In the genomic region with DNA sequence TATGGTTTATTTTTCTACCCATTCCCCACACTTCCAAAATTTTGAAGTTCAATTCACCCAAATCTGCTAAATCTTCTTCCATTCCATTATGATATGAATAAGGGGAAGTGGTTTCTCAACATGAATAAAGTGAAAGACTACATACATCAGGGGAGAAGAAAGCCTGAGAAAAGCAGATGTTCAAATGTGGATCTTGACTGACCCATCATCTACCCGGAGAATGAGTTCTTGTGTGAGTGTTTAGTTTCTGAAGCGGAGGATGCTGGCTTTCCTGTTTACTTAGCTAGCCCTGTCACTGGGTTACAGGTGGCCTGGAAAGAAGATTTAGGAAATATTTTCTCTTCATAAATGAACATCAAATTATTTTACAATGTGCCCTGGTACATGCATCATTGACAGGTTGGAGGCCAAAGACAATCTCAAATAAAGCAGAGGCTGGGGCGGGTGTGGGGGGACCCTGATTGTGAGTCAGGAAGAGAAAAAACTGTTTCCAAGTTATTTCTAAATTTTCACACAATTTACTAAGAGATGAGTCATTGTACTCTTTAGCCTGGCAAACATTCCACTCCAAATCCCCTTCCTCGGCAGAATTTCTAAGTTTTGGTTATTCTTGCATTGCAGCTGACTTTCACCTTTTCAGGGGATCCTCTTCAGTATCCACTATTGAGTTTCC, we compare ENCODE assay signal across 1 cellular context.
TF ChIP-seq lines count a peak whose summit lies in the region.

No MANE protein-coding gene starts in this region.

TF ChIP-seq in GM23338, 12 proteins besides CTCF, POLR2A, EP300 and RAD21 (continued from another document):
- no peak for TF ChIP-seq EZH2phosphoT487 (IDR thresholded peaks at IDR 0.05; ENCODE audit: unreplicated experiment)
- TF ChIP-seq, protein P1, sequence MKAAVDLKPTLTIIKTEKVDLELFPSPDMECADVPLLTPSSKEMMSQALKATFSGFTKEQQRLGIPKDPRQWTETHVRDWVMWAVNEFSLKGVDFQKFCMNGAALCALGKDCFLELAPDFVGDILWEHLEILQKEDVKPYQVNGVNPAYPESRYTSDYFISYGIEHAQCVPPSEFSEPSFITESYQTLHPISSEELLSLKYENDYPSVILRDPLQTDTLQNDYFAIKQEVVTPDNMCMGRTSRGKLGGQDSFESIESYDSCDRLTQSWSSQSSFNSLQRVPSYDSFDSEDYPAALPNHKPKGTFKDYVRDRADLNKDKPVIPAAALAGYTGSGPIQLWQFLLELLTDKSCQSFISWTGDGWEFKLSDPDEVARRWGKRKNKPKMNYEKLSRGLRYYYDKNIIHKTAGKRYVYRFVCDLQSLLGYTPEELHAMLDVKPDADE (IDR thresholded peaks at IDR 0.05): no peak
- no peak for TF ChIP-seq NANOG (IDR thresholded peaks at IDR 0.05; ENCODE audit: borderline replicate concordance)
- no peak for TF ChIP-seq EZH2 (IDR thresholded peaks at IDR 0.05; ENCODE audit: low read depth, unreplicated experiment)
